Comparison of ENCODE assay signal across 25 cellular contexts in the genomic region with DNA sequence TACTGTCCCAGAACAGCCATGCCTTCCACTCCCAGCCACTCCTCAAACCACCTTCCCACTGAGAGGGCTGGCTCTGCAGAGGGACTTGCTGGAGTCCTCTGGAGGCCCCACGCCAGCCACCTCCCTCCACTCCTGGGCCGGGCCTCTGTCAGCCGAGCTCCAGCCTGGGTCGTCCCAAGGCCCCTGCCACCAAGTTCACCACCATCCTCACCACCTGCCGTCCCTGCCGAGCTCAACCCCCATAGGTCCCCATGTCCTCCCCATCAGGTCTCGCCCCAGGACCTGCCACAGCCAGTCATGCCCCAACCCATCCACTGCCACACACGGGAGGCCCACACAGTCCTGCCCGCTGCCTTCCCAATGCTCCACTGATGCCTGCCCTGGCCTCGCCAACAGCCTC. TPM values are rescaled to one million over a fixed set of nuclear protein-coding genes. Genes with fewer than 3 reads are reported as not detected.
A peak's percentile ranks its signal among the peaks of the same experiment; 100 is the strongest.
DNase-seq lines count a peak whose midpoint lies in the region; ATAC-seq and TF ChIP-seq lines count a peak whose summit lies in the region.
"Had no signal": no experiment of that assay in that cellular context is flagged by ENCODE, and none has a peak within 500 bp of the region (broad histone marks: within the 10 kb centered on the region; RNA-seq: fewer than 3 reads in every experiment).

No MANE protein-coding gene starts in this region.

- H3K9me3 ChIP-seq in right cardiac atrium (ENCODE audit: control insufficient read depth, low read length), result no peaks in the 10 kb centered on the region
- H3K9me3 ChIP-seq: BE2C, gastrocnemius medialis, thoracic aorta, uterus had no signal

- H3K4me1 Mint-ChIP-seq in activated naive CD8-positive, alpha-beta T cell treated with anti-CD3 and anti-CD28 coated beads, Interleukin-2, amount 50 U/mL, for 24 hours, result peaks cover 75% of the 10 kb centered on the region
- H3K4me1 Mint-ChIP-seq in natural killer cell, result peaks cover 69 to 74% of the 10 kb centered on the region in 2 donors

- ATAC-seq in right cardiac atrium, result no peak
- no peak for ATAC-seq in Right ventricle myocardium inferior
- ATAC-seq in activated naive CD8-positive, alpha-beta T cell treated with anti-CD3 and anti-CD28 coated beads, Interleukin-2, amount 50 U/mL, for 24 hours, result peak; percentile 11
- ATAC-seq in natural killer cell, result no peak
- ATAC-seq: gastrocnemius medialis, HepG2, SK-N-SH treated with all-trans-retinoic acid at 6 μM for 48 hours had no signal

- no peaks in the 10 kb centered on the region for H3K27me3 ChIP-seq in right cardiac atrium (ENCODE audit: control insufficient read depth, insufficient read depth)
- H3K27me3 ChIP-seq: BE2C, gastrocnemius medialis, uterus had no signal

- no peaks in the 10 kb centered on the region for H3K27me3 Mint-ChIP-seq in activated naive CD8-positive, alpha-beta T cell treated with anti-CD3 and anti-CD28 coated beads, Interleukin-2, amount 50 U/mL, for 24 hours
- no peaks in the 10 kb centered on the region for H3K27me3 Mint-ChIP-seq in natural killer cell (ENCODE audit: low read depth in 2 of 2)

- intact Hi-C loops in right cardiac atrium (cut with DNase I) (no loop called here), Right ventricle myocardium inferior (cut with DNase I) (no loop called here), natural killer cell (cut with micrococcal nuclease) (no loop called here)

- peaks cover 24% of the 10 kb centered on the region for H3K4me1 ChIP-seq in right cardiac atrium (ENCODE audit: control insufficient read depth, insufficient read depth, low read length)
- H3K4me1 ChIP-seq: BE2C had no signal

- H3K27ac Mint-ChIP-seq in activated naive CD8-positive, alpha-beta T cell treated with anti-CD3 and anti-CD28 coated beads, Interleukin-2, amount 50 U/mL, for 24 hours, result no peak overlapping the region
- H3K27ac Mint-ChIP-seq in natural killer cell, result peak overlapping the region in 1 of 2 donors; percentile 95

- no peak overlapping the region for H3K4me3 Mint-ChIP-seq in activated naive CD8-positive, alpha-beta T cell treated with anti-CD3 and anti-CD28 coated beads, Interleukin-2, amount 50 U/mL, for 24 hours
- H3K4me3 Mint-ChIP-seq in natural killer cell, result peak overlapping the region; percentile 29

- no peak for TF ChIP-seq CTCF in natural killer cell (IDR thresholded peaks at IDR 0.05)

- DNase-seq in right cardiac atrium (peak in 2 of 3 donors; percentile 37 to 47), Right ventricle myocardium inferior (ENCODE audit: missing footprints) (no peak), natural killer cell (no peak), substantia nigra (lab: John Stamatoyannopoulos, UW) (no peak), NCI-H187 (lab: John Stamatoyannopoulos, UW) (no peak), OCI-M1 (lab: John Stamatoyannopoulos, UW) (no peak)
- no peak for DNase-seq in activated naive CD8-positive, alpha-beta T cell treated with anti-CD3 and anti-CD28 coated beads, Interleukin-2, amount 50 U/mL, for 24 hours
- DNase-seq: activated CD4-positive, alpha-beta T cell treated with anti-CD3 and anti-CD28 coated beads, Interleukin-2, amount 50 U/mL, for 48 hours; activated CD4-positive, CD25-positive, alpha-beta regulatory T cell; activated gamma-delta T cell; BE2C; gastrocnemius medialis; H7; islet precursor cell; NCI-H1105; NCI-H2029 treated with DMSO at 0.1 percent for 48 hours; NCI-H2227 treated with DMSO at 0.1 percent for 48 hours; stimulated activated CD4-positive, alpha-beta T cell treated with anti-CD3 and anti-CD28 coated beads, Interleukin-1b, Interleukin-23, amount 100 ng/mL, for 48 hours; uterus had no signal

- H3K9me3 Mint-ChIP-seq in activated naive CD8-positive, alpha-beta T cell treated with anti-CD3 and anti-CD28 coated beads, Interleukin-2, amount 50 U/mL, for 24 hours, result no peaks in the 10 kb centered on the region
- H3K9me3 Mint-ChIP-seq in natural killer cell, result no peaks in the 10 kb centered on the region

- 93% methylated on average over 10 of the region's 10 CpGs for WGBS in right cardiac atrium

- H3K36me3 Mint-ChIP-seq in activated naive CD8-positive, alpha-beta T cell treated with anti-CD3 and anti-CD28 coated beads, Interleukin-2, amount 50 U/mL, for 24 hours (ENCODE audit: low read depth), result peaks cover 6% of the 10 kb centered on the region
- no peaks in the 10 kb centered on the region for H3K36me3 Mint-ChIP-seq in natural killer cell

- no peak overlapping the region for H3K27ac ChIP-seq in right cardiac atrium (ENCODE audit: low read length)
- peak overlapping the region; percentile 17 for H3K27ac ChIP-seq in temporal lobe (ENCODE audit: low read depth, low read length)
- H3K27ac ChIP-seq in substantia nigra (ENCODE audit: low read depth, low read length, poor library complexity, severe bottlenecking), result no peak overlapping the region
- H3K27ac ChIP-seq: coronary artery, gastrocnemius medialis, thoracic aorta, uterus had no signal

- H3K4me3 ChIP-seq in right cardiac atrium (ENCODE audit: low read length), result no peak overlapping the region
- H3K4me3 ChIP-seq: coronary artery, gastrocnemius medialis, skin epidermis, thoracic aorta, uterus had no signal

RNA-seq across cellular contexts. Expression of a gene that starts 39.0 kb away (rescaled TPM):
- 100 to 1,000 TPM; 113 to 135 (median 129) TPM for total RNA-seq in right cardiac atrium
- polyA plus RNA-seq in right cardiac atrium, result 78.2 TPM
- 123 TPM for total RNA-seq in Right ventricle myocardium inferior
- 10 to 100 TPM; 73.2 to 74.8 (median 74.4) TPM for total RNA-seq in natural killer cell
- total RNA-seq in temporal lobe, result 23.1 TPM

Comparison
In these comparisons a context has a peak if more than half of its experiments do, and no peak if none do; other contexts are left out.
1. DNase-seq: peak in right cardiac atrium (2 of 3); none in Right ventricle myocardium inferior (single experiment), activated naive CD8-positive, alpha-beta T cell treated with anti-CD3 and anti-CD28 coated beads, Interleukin-2, amount 50 U/mL, for 24 hours (single experiment), natural killer cell (single experiment), substantia nigra (0 of 49), NCI-H187 (0 of 2) and OCI-M1 (single experiment).